ENCODE assay signal across 28 cellular contexts in genomic region chr5:66472010-66472409, GRCh38.
"Had no signal": no experiment of that assay in that cellular context is flagged by ENCODE, and none has a peak within 500 bp of the region (broad histone marks: within the 10 kb centered on the region; RNA-seq: fewer than 3 reads in every experiment).

No MANE protein-coding gene starts in this region.

- H3K4me3 Mint-ChIP-seq: activated CD4-positive, alpha-beta memory T cell treated with anti-CD3 and anti-CD28 coated beads, Interleukin-2, amount 10 ng/mL, durations not matched to agents 7 days and 5 days; activated CD4-positive, alpha-beta T cell treated with anti-CD3 and anti-CD28 coated beads, Interleukin-2, amount 10 ng/mL, durations not matched to agents 7 days and 5 days; activated naive CD4-positive, alpha-beta T cell treated with anti-CD3 and anti-CD28 coated beads, Interleukin-2, amount 10 ng/mL, durations not matched to agents 7 days and 5 days; activated naive CD8-positive, alpha-beta T cell treated with anti-CD3 and anti-CD28 coated beads, Interleukin-2, amount 10 ng/mL, durations not matched to agents 7 days and 5 days; activated T-cell treated with anti-CD3 and anti-CD28 coated beads, Interleukin-2, amount 50 U/mL, for 24 hours; activated T-cell treated with anti-CD3 and anti-CD28 coated beads, Interleukin-2, amount 50 U/mL, for 72 hours; brain; endodermal cell had no signal

- DNase-seq: activated CD4-positive, alpha-beta memory T cell treated with anti-CD3 and anti-CD28 coated beads, Interleukin-2, amount 10 ng/mL, durations not matched to agents 7 days and 5 days; activated CD4-positive, alpha-beta T cell treated with anti-CD3 and anti-CD28 coated beads for 1 hour; activated CD4-positive, alpha-beta T cell treated with anti-CD3 and anti-CD28 coated beads for 4 hours; activated CD4-positive, alpha-beta T cell treated with anti-CD3 and anti-CD28 coated beads, Interleukin-2, amount 10 ng/mL, durations not matched to agents 7 days and 5 days; activated CD4-positive, alpha-beta T cell treated with anti-CD3 and anti-CD28 coated beads, Interleukin-2, amount 50 U/mL, for 4 hours; activated CD8-positive, alpha-beta memory T cell treated with anti-CD3 and anti-CD28 coated beads, Interleukin-2, amount 50 U/mL, for 48 hours; activated gamma-delta T cell; activated naive CD4-positive, alpha-beta T cell; activated naive CD4-positive, alpha-beta T cell treated with anti-CD3 and anti-CD28 coated beads, Interleukin-2, amount 10 ng/mL, durations not matched to agents 7 days and 5 days; activated naive CD8-positive, alpha-beta T cell treated with anti-CD3 and anti-CD28 coated beads, Interleukin-2, amount 10 ng/mL, durations not matched to agents 7 days and 5 days; activated T-cell treated with anti-CD3 and anti-CD28 coated beads for 4 hours; activated T-cell treated with anti-CD3 and anti-CD28 coated beads, Interleukin-2, amount 50 U/mL, for 24 hours; activated T-cell treated with anti-CD3 and anti-CD28 coated beads, Interleukin-2, amount 50 U/mL, for 72 hours; central memory CD4-positive, alpha-beta T cell; cerebellar nuclear complex; colonic mucosa; effector memory CD4-positive, alpha-beta T cell; endodermal cell; foreskin fibroblast; glutamatergic neuron; heart left ventricle; T-helper 2 cell had no signal

- H3K27me3 Mint-ChIP-seq: activated CD4-positive, alpha-beta memory T cell treated with anti-CD3 and anti-CD28 coated beads, Interleukin-2, amount 10 ng/mL, durations not matched to agents 7 days and 5 days; brain had no signal

- H3K27me3 ChIP-seq: ascending aorta, breast epithelium, cardiac muscle cell, colonic mucosa, heart left ventricle had no signal

- H3K36me3 ChIP-seq: ascending aorta, breast epithelium, cardiac muscle cell, colonic mucosa, heart left ventricle had no signal

- H3K27ac Mint-ChIP-seq: activated CD4-positive, alpha-beta memory T cell treated with anti-CD3 and anti-CD28 coated beads, Interleukin-2, amount 10 ng/mL, durations not matched to agents 7 days and 5 days; activated CD4-positive, alpha-beta T cell treated with anti-CD3 and anti-CD28 coated beads, Interleukin-2, amount 10 ng/mL, durations not matched to agents 7 days and 5 days; activated naive CD4-positive, alpha-beta T cell treated with anti-CD3 and anti-CD28 coated beads, Interleukin-2, amount 10 ng/mL, durations not matched to agents 7 days and 5 days; activated naive CD4-positive, alpha-beta T cell treated with anti-CD3 and anti-CD28 coated beads, Interleukin-2, amount 50 U/mL, for 72 hours; activated naive CD8-positive, alpha-beta T cell treated with anti-CD3 and anti-CD28 coated beads, Interleukin-2, amount 10 ng/mL, durations not matched to agents 7 days and 5 days; activated T-cell treated with anti-CD3 and anti-CD28 coated beads, Interleukin-2, amount 50 U/mL, for 24 hours; activated T-cell treated with anti-CD3 and anti-CD28 coated beads, Interleukin-2, amount 50 U/mL, for 72 hours; brain; endodermal cell had no signal

- H3K4me1 ChIP-seq: ascending aorta, breast epithelium, colonic mucosa had no signal

- H3K27ac ChIP-seq: ascending aorta, breast epithelium, cardiac muscle cell, colonic mucosa, heart left ventricle had no signal

- H3K4me1 Mint-ChIP-seq: activated CD4-positive, alpha-beta memory T cell treated with anti-CD3 and anti-CD28 coated beads, Interleukin-2, amount 10 ng/mL, durations not matched to agents 7 days and 5 days; activated CD4-positive, alpha-beta T cell treated with anti-CD3 and anti-CD28 coated beads, Interleukin-2, amount 10 ng/mL, durations not matched to agents 7 days and 5 days; activated naive CD4-positive, alpha-beta T cell treated with anti-CD3 and anti-CD28 coated beads, Interleukin-2, amount 10 ng/mL, durations not matched to agents 7 days and 5 days; activated naive CD8-positive, alpha-beta T cell treated with anti-CD3 and anti-CD28 coated beads, Interleukin-2, amount 10 ng/mL, durations not matched to agents 7 days and 5 days; endodermal cell had no signal

- ATAC-seq: activated naive CD4-positive, alpha-beta T cell treated with anti-CD3 and anti-CD28 coated beads, Interleukin-2, amount 50 U/mL, for 72 hours; activated T-cell treated with anti-CD3 and anti-CD28 coated beads, Interleukin-2, amount 50 U/mL, for 72 hours; esophagus mucosa; heart left ventricle had no signal

- H3K9me3 ChIP-seq: ascending aorta, colonic mucosa had no signal

- H3K36me3 Mint-ChIP-seq: activated naive CD4-positive, alpha-beta T cell treated with anti-CD3 and anti-CD28 coated beads, Interleukin-2, amount 10 ng/mL, durations not matched to agents 7 days and 5 days; activated naive CD4-positive, alpha-beta T cell treated with anti-CD3 and anti-CD28 coated beads, Interleukin-2, amount 50 U/mL, for 72 hours; activated naive CD8-positive, alpha-beta T cell treated with anti-CD3 and anti-CD28 coated beads, Interleukin-2, amount 10 ng/mL, durations not matched to agents 7 days and 5 days; brain had no signal

- H3K4me3 ChIP-seq: ascending aorta, breast epithelium, cardiac muscle cell, colonic mucosa, heart left ventricle had no signal
